Comparison of ENCODE assay signal across 8 cellular contexts in genomic region chr20:1466211-1467081, GRCh38. TPM values are rescaled to one million over a fixed set of nuclear protein-coding genes. Genes with fewer than 3 reads are reported as not detected.
DNase-seq lines count a peak whose midpoint lies in the region; TF ChIP-seq lines count a peak whose summit lies in the region.

Gene NSFL1C (minus strand): TSS chr20:1466849. CDS start chr20:1466824, 25 bp downstream.

- H3K9me3 Mint-ChIP-seq in activated naive CD4-positive, alpha-beta T cell treated with anti-CD3 and anti-CD28 coated beads for 36 hours = no peaks in the 10 kb centered on the region

- TF ChIP-seq EP300 in suprapubic skin (IDR thresholded peaks at IDR 0.05) = no peak

- DNase-seq in GM06990 (ENCODE audit: extremely low read depth, insufficient read length) (peak; percentile 97), HEK293T (ENCODE audit: extremely low spot score) (peak; percentile 95), MV-4-11 (lab: John Stamatoyannopoulos, UW) (peak; percentile 86), SK-MEL-5 (ENCODE audit: low read depth, low spot score) (peak; percentile 92), germinal center (ENCODE audit: low spot score) (peak; percentile 96), nucleus accumbens (lab: John Stamatoyannopoulos, UW) (peak in 55 of 56 donors; percentile 22 to 97 (median 90)), suprapubic skin (ENCODE audit: low spot score in 2 of 2) (peak; percentile 95 to 97)
- DNase-seq in activated naive CD4-positive, alpha-beta T cell treated with anti-CD3 and anti-CD28 coated beads for 36 hours = peak; percentile 97

- H3K27ac Mint-ChIP-seq in activated naive CD4-positive, alpha-beta T cell treated with anti-CD3 and anti-CD28 coated beads for 36 hours = peak within 1 kb of the TSS; percentile 71

- H3K4me1 Mint-ChIP-seq in activated naive CD4-positive, alpha-beta T cell treated with anti-CD3 and anti-CD28 coated beads for 36 hours (ENCODE audit: low read depth) = peaks cover 44% of the 10 kb centered on the region

- WGBS in suprapubic skin = under 1% methylated on average over 61 of the region's 104 CpGs

- peak in 1 of 2 donors; percentile 36 for TF ChIP-seq POLR2A in suprapubic skin (IDR thresholded peaks at IDR 0.05)

- POLR2A ChIA-PET in HEK293T (lab: Yijun Ruan, JAX) = interaction anchor here (1.3 kb wide), 1 partner anchor 144 kb away, joined by 3 read pairs; no protein-coding TSS in a partner anchor

- H3K36me3 ChIP-seq in GM06990 (ENCODE audit: control insufficient read depth, insufficient read depth, low read length) (no peaks in the 10 kb centered on the region), suprapubic skin (peaks cover 17% of the 10 kb centered on the region)

- H3K4me3 ChIP-seq in GM06990 (replicated peaks; ENCODE audit: low read depth, low read length) = peak within 1 kb of the TSS; percentile 93
- H3K4me3 ChIP-seq in suprapubic skin = peak within 1 kb of the TSS; percentile 93

- peak within 1 kb of the TSS; percentile 96 for H3K27ac ChIP-seq in suprapubic skin

- in situ Hi-C loops in SK-MEL-5 (cut with HindIII; ENCODE audit: low pct_unique_long_range_greater_than_20kb, low sequenced_read_pairs) = no loop called here

- peaks cover 6% of the 10 kb centered on the region for H3K27me3 Mint-ChIP-seq in activated naive CD4-positive, alpha-beta T cell treated with anti-CD3 and anti-CD28 coated beads for 36 hours (ENCODE audit: low read depth)

- intact Hi-C loops in activated naive CD4-positive, alpha-beta T cell treated with anti-CD3 and anti-CD28 coated beads for 36 hours (cut with micrococcal nuclease) = loop anchor here (1.0 to 5.0 kb wide), 7 partner anchors 37 to 636 kb away; partner anchors contain the start of genes FKBP1A and PSMF1

- H3K27me3 ChIP-seq in GM06990 (replicated peaks; ENCODE audit: control insufficient read depth, insufficient read depth, low read length) = 0 out of 2 replicates have a peak, but pooled peaks cover 1% of the 10 kb centered on the region
- H3K27me3 ChIP-seq in suprapubic skin = no peaks in the 10 kb centered on the region

- peaks cover 4% of the 10 kb centered on the region for H3K36me3 Mint-ChIP-seq in activated naive CD4-positive, alpha-beta T cell treated with anti-CD3 and anti-CD28 coated beads for 36 hours (ENCODE audit: low read depth)

- peak within 1 kb of the TSS; percentile 80 for H3K4me3 Mint-ChIP-seq in activated naive CD4-positive, alpha-beta T cell treated with anti-CD3 and anti-CD28 coated beads for 36 hours

- H3K4me1 ChIP-seq in suprapubic skin = peaks cover 66% of the 10 kb centered on the region

- TF ChIP-seq CTCF in GM06990 (IDR thresholded peaks at IDR 0.05; ENCODE audit: insufficient read depth, low read length, poor library complexity, severe bottlenecking) (peak; percentile 93), suprapubic skin (IDR thresholded peaks at IDR 0.05) (peak; percentile 90 to 100)

- H3K9me3 ChIP-seq in suprapubic skin = no peaks in the 10 kb centered on the region

- CTCF ChIA-PET in HEK293T (lab: Yijun Ruan, JAX) = interaction anchor here (0.8 to 1.0 kb wide), 3 partner anchors 10 to 704 kb away, joined by 3 to 4 read pairs (median 3); no protein-coding TSS in a partner anchor
- CTCF ChIA-PET in activated naive CD4-positive, alpha-beta T cell treated with anti-CD3 and anti-CD28 coated beads for 36 hours (lab: Charles Lee) = interaction anchor here (0.6 to 4.9 kb wide), 17 partner anchors 11 to 336 kb away, joined by 3 to 38 read pairs (median 3); no protein-coding TSS in a partner anchor

TF ChIP-seq in HEK293T, 16 proteins besides CTCF, POLR2A, EP300 and RAD21:
- no peak for TF ChIP-seq HDGF (IDR thresholded peaks at IDR 0.05; ENCODE audit: borderline replicate concordance)
- TF ChIP-seq CTBP1 (IDR thresholded peaks at IDR 0.05; ENCODE audit: borderline replicate concordance) = no peak
- TF ChIP-seq FOXK2 (IDR thresholded peaks at IDR 0.05) = no peak
- peak; percentile 44; the same call in 1 of the 2 replicates for TF ChIP-seq FOXM1 (IDR thresholded peaks at IDR 0.05; ENCODE audit: borderline replicate concordance)
- no peak for TF ChIP-seq ELF4 (IDR thresholded peaks at IDR 0.05)
- TF ChIP-seq ARNT (IDR thresholded peaks at IDR 0.05) = peak; percentile 82; the same call in 1 of the 2 replicates
- peak; percentile 35; the same call in 1 of the 2 replicates for TF ChIP-seq NFRKB (IDR thresholded peaks at IDR 0.05)
- TF ChIP-seq LEF1 (IDR thresholded peaks at IDR 0.05; ENCODE audit: borderline replicate concordance) = peak; percentile 75; the same call in 1 of the 2 replicates

RNA-seq across cellular contexts. Expression of gene NSFL1C, which starts in this region (rescaled TPM):
- total RNA-seq in SK-MEL-5 (2014; rRNA removed; shearing (Covaris generic)) = 31.1 and 33.3 TPM in 2 replicates
- 54.6 and 78.6 TPM in 2 replicates for polyA plus RNA-seq in SK-MEL-5 (2015; cell fraction: cytosol; rRNA removed)
- polyA plus RNA-seq in SK-MEL-5 (2015; cell fraction: nucleus; rRNA removed) = 113 and 129 TPM in 2 replicates
- total RNA-seq in activated naive CD4-positive, alpha-beta T cell treated with anti-CD3 and anti-CD28 coated beads for 36 hours = 10 to 100 TPM; 80.4 to 84.1 TPM
- 10 to 100 TPM; 55.0 to 75.3 (median 64.3) TPM for total RNA-seq in suprapubic skin

Comparison
In these comparisons a context has a peak if more than half of its experiments do, and no peak if none do; other contexts are left out.
1. Peak in every context shown above with its lines: DNase-seq, H3K4me3 ChIP-seq and H3K27ac ChIP-seq.